9 cellular contexts compared by ENCODE assay signal in genomic region chr17:29618272-29619065, GRCh38. TPM values are rescaled to one million over a fixed set of nuclear protein-coding genes. Genes with fewer than 3 reads are reported as not detected.
DNase-seq lines count a peak whose midpoint lies in the region; ATAC-seq, FAIRE-seq and TF ChIP-seq lines count a peak whose summit lies in the region.
"Had no signal": no experiment of that assay in that cellular context is flagged by ENCODE, and none has a peak within 500 bp of the region (broad histone marks: within the 10 kb centered on the region; RNA-seq: fewer than 3 reads in every experiment).

No MANE protein-coding gene starts in this region.

- peak; percentile 1 for ATAC-seq in HepG2
- ATAC-seq in aorta (ENCODE audit: low FRiP score), result no peak

- intact Hi-C loops in HepG2 (cut with micrococcal nuclease; ENCODE audit: unreplicated experiment) (no loop called here), tibial artery (cut with DNase I; ENCODE audit: low total_unique reads) (no loop called here), aorta (cut with DNase I) (no loop called here)

- H3K27me3 Mint-ChIP-seq in activated naive CD4-positive, alpha-beta T cell treated with anti-CD3 and anti-CD28 coated beads, Interleukin-2, amount 10 ng/mL, durations not matched to agents 7 days and 5 days, result peaks cover 60% of the 10 kb centered on the region
- no peaks in the 10 kb centered on the region for H3K27me3 Mint-ChIP-seq in activated naive CD8-positive, alpha-beta T cell treated with anti-CD3 and anti-CD28 coated beads for 36 hours

- peak overlapping the region; percentile 81 for H3K4me3 Mint-ChIP-seq in activated naive CD4-positive, alpha-beta T cell treated with anti-CD3 and anti-CD28 coated beads, Interleukin-2, amount 10 ng/mL, durations not matched to agents 7 days and 5 days
- peak overlapping the region; percentile 40 for H3K4me3 Mint-ChIP-seq in activated naive CD8-positive, alpha-beta T cell treated with anti-CD3 and anti-CD28 coated beads for 36 hours

- peaks cover 69% of the 10 kb centered on the region for H3K4me1 Mint-ChIP-seq in activated naive CD4-positive, alpha-beta T cell treated with anti-CD3 and anti-CD28 coated beads, Interleukin-2, amount 10 ng/mL, durations not matched to agents 7 days and 5 days
- H3K4me1 Mint-ChIP-seq in activated naive CD8-positive, alpha-beta T cell treated with anti-CD3 and anti-CD28 coated beads for 36 hours, result peaks cover 49% of the 10 kb centered on the region

- TF ChIP-seq POLR2A in HepG2 (IDR thresholded peaks at IDR 0.05; ENCODE audit: insufficient read depth in 1 of 2, low read depth in 2 of 2, low read length in 2 of 2), result no peak

- in situ Hi-C loops in HepG2 (cut with HindIII; ENCODE audit: extremely low pct_ligation_motif_present, low pct_unique_long_range_greater_than_20kb), result loop anchor here (5.0 kb wide), 1 partner anchor 36 kb away; no protein-coding TSS in a partner anchor

- no TSS peak for BruUV-seq in HepG2 (replicated peaks; lab: Mats Ljungman, UMichigan)

- peaks cover 83% of the 10 kb centered on the region for H3K4me1 ChIP-seq in HepG2 (ENCODE audit: insufficient read depth, low read length)
- peaks cover 0 to 95% (median 75%) of the 10 kb centered on the region in 4 donors for H3K4me1 ChIP-seq in tibial artery
- H3K4me1 ChIP-seq in aorta (ENCODE audit: control insufficient read depth in 1 of 2, insufficient read depth in 2 of 2, low read length in 2 of 2), result no peaks in the 10 kb centered on the region

- POLR2A ChIA-PET in HepG2 (lab: Yijun Ruan, JAX), result interaction anchor here (1.0 to 1.4 kb wide), 3 partner anchors 28 to 51 kb away, joined by 3 read pairs; no protein-coding TSS in a partner anchor

- TF ChIP-seq EP300 in HepG2 (IDR thresholded peaks at IDR 0.05; ENCODE audit: low read depth in 2 of 2, low read length in 2 of 2) (no peak), HepG2 (CRISPR knock-in tag; IDR thresholded peaks at IDR 0.05; ENCODE audit: borderline replicate concordance) (no peak)

- no peaks in the 10 kb centered on the region for H3K36me3 Mint-ChIP-seq in activated naive CD4-positive, alpha-beta T cell treated with anti-CD3 and anti-CD28 coated beads, Interleukin-2, amount 10 ng/mL, durations not matched to agents 7 days and 5 days
- no peaks in the 10 kb centered on the region for H3K36me3 Mint-ChIP-seq in activated naive CD8-positive, alpha-beta T cell treated with anti-CD3 and anti-CD28 coated beads for 36 hours

- DNase-seq in activated naive CD4-positive, alpha-beta T cell treated with anti-CD3 and anti-CD28 coated beads, Interleukin-2, amount 10 ng/mL, durations not matched to agents 7 days and 5 days, result no peak
- DNase-seq in activated naive CD4-positive, alpha-beta T cell treated with Interleukin-2 at 50 U/mL for 16 hours, result no peak
- DNase-seq in activated naive CD8-positive, alpha-beta T cell treated with anti-CD3 and anti-CD28 coated beads for 36 hours, result no peak
- DNase-seq in HepG2 (ENCODE audit: low spot score) (no peak), tibial artery (peak in 1 of 2 donors; percentile 61), NCI-H345 treated with DMSO at 0.1 percent for 48 hours (lab: John Stamatoyannopoulos, UW; ENCODE audit: unreplicated experiment) (no peak), NCI-H2196 treated with DMSO at 0.1 percent for 48 hours (lab: John Stamatoyannopoulos, UW; ENCODE audit: unreplicated experiment) (no peak), aorta (no peak)

- H3K9me3 ChIP-seq in HepG2 (ENCODE audit: low read length), result no peaks in the 10 kb centered on the region
- H3K9me3 ChIP-seq in tibial artery, result no peaks in the 10 kb centered on the region
- no peaks in the 10 kb centered on the region for H3K9me3 ChIP-seq in aorta (ENCODE audit: control insufficient read depth, low read length)

- no peak for FAIRE-seq in HepG2 (lab: Jason Lieb, UNC)

- TF ChIP-seq RAD21 in HepG2 (CRISPR knock-in tag; IDR thresholded peaks at IDR 0.05), result no peak

- H3K27ac ChIP-seq in HepG2 (ENCODE audit: extremely low read length, insufficient read depth, low read length), result no peak overlapping the region
- H3K27ac ChIP-seq in tibial artery, result no peak overlapping the region
- no peak overlapping the region for H3K27ac ChIP-seq in aorta (ENCODE audit: low read depth in 1 of 2, low read length in 2 of 2)
- H3K27ac ChIP-seq: SJSA1 had no signal

- H3K4me2 ChIP-seq in HepG2 (ENCODE audit: low read depth, low read length), result peak overlapping the region; percentile 97

- 44% methylated on average over 9 of the region's 22 CpGs for WGBS in HepG2 (ENCODE audit: low lambda C conversion rate)
- WGBS in aorta, 2 donors, result 54 to 55% methylated on average over 22 of the region's 22 CpGs

- CTCF ChIA-PET in activated naive CD4-positive, alpha-beta T cell treated with anti-CD3 and anti-CD28 coated beads, Interleukin-2, amount 10 ng/mL, durations not matched to agents 7 days and 5 days (lab: Charles Lee), result interaction anchor here (0.6 to 6.5 kb wide), 29 partner anchors 10 to 475 kb away, joined by 3 to 47 read pairs (median 8); partner anchors contain the start of genes ABHD15, ANKRD13B, GIT1 and SSH2
- CTCF ChIA-PET in HepG2 (lab: Yijun Ruan, JAX; ENCODE audit: low intra/inter-chr PET ratio, low total read pairs), result interaction anchor here (0.7 to 2.6 kb wide), 3 partner anchors 39 to 161 kb away, joined by 3 to 10 read pairs (median 4); no protein-coding TSS in a partner anchor

- H3K27me3 ChIP-seq in HepG2 (ENCODE audit: control insufficient read depth in 1 of 2, insufficient read depth in 2 of 2, low read length in 2 of 2) (peaks cover 4 to 80% of the 10 kb centered on the region in 2 experiments), tibial artery (peaks cover 0 to 6% of the 10 kb centered on the region in 2 donors), aorta (ENCODE audit: control insufficient read depth in 1 of 2, insufficient read depth in 2 of 2, low read length in 1 of 2) (no peaks in the 10 kb centered on the region)

- TF ChIP-seq CTCF in HepG2 (CRISPR knock-in tag; IDR thresholded peaks at IDR 0.05), result no peak
- TF ChIP-seq CTCF in tibial artery (IDR thresholded peaks at IDR 0.05), result no peak

- no peak overlapping the region for H3K9ac ChIP-seq in HepG2 (ENCODE audit: insufficient read depth, low read depth, low read length)

- H2AFZ ChIP-seq in HepG2 (ENCODE audit: low read length), result no peak overlapping the region

- H3K4me3 ChIP-seq in HepG2 (replicated peaks in 1 of 3; ENCODE audit: insufficient read depth in 1 of 3, low read depth in 2 of 3, low read length in 3 of 3) (peak overlapping the region; percentile 36 to 75 (median 42); a peak in 5 of 6 replicates), tibial artery (peak overlapping the region; percentile 34 to 42), aorta (ENCODE audit: low read length in 2 of 2) (no peak overlapping the region)
- H3K4me3 ChIP-seq: SJSA1 had no signal

- H3K79me2 ChIP-seq in HepG2 (ENCODE audit: insufficient read depth, low read length), result no peaks in the 10 kb centered on the region

- peak overlapping the region; percentile 84 for H3K27ac Mint-ChIP-seq in activated naive CD4-positive, alpha-beta T cell treated with anti-CD3 and anti-CD28 coated beads, Interleukin-2, amount 10 ng/mL, durations not matched to agents 7 days and 5 days
- no peak overlapping the region for H3K27ac Mint-ChIP-seq in activated naive CD8-positive, alpha-beta T cell treated with anti-CD3 and anti-CD28 coated beads for 36 hours

- no peaks in the 10 kb centered on the region for H3K36me3 ChIP-seq in HepG2 (replicated peaks in 1 of 2; ENCODE audit: control insufficient read depth in 1 of 2, insufficient read depth in 2 of 2, low read length in 2 of 2)
- no peaks in the 10 kb centered on the region for H3K36me3 ChIP-seq in tibial artery
- H3K36me3 ChIP-seq in aorta (ENCODE audit: control insufficient read depth in 1 of 2, insufficient read depth in 2 of 2, low read length in 1 of 2), result no peaks in the 10 kb centered on the region
- H3K36me3 ChIP-seq: SJSA1 had no signal

- H3K9me3 Mint-ChIP-seq in activated naive CD4-positive, alpha-beta T cell treated with anti-CD3 and anti-CD28 coated beads, Interleukin-2, amount 10 ng/mL, durations not matched to agents 7 days and 5 days, result no peaks in the 10 kb centered on the region
- H3K9me3 Mint-ChIP-seq in activated naive CD8-positive, alpha-beta T cell treated with anti-CD3 and anti-CD28 coated beads for 36 hours, result no peaks in the 10 kb centered on the region

- H4K20me1 ChIP-seq in HepG2 (ENCODE audit: insufficient read depth, low read length), result no peaks in the 10 kb centered on the region

RNA-seq across cellular contexts. Expression of gene CORO6, which starts 4.2 kb away (rescaled TPM):
- 1 to 10 TPM; 8.9 to 9.4 TPM for total RNA-seq in activated naive CD8-positive, alpha-beta T cell treated with anti-CD3 and anti-CD28 coated beads for 36 hours
- total RNA-seq in HepG2 (2016; rRNA removed; fragmentation: Illumina TruSeq; extraction: Trizol) (0.42 TPM in 1 of 2 replicates, not detected in the other), aorta (10 to 100 TPM in 1 of 2 donors, 1 to 10 TPM in 1; 9.9 to 12.3 TPM)
- 0.10 TPM in 1 of 2 replicates, not detected in the other for total RNA-seq in HepG2 (2016; cell fraction: cytosol; rRNA removed; fragmentation: Illumina TruSeq; extraction: Trizol; ENCODE audit: low read depth)
- 0.15 and 0.39 TPM in 2 replicates for total RNA-seq in HepG2 (2016; cell fraction: insoluble cytoplasmic fraction; rRNA removed; fragmentation: Illumina TruSeq; extraction: Trizol)
- 0.14 TPM in 1 of 2 replicates, not detected in the other for total RNA-seq in HepG2 (2016; cell fraction: membrane; rRNA removed; fragmentation: Illumina TruSeq; extraction: Trizol)
- total RNA-seq in HepG2 (2016; cell fraction: nucleus; rRNA removed; fragmentation: Illumina TruSeq; extraction: Trizol), result 0.38 and 0.71 TPM in 2 replicates
- polyA plus RNA-seq in HepG2 (2011; rRNA removed) (0.82 and 1.2 TPM in 2 replicates), aorta (10 to 100 TPM in 1 of 2 donors, 1 to 10 TPM in 1; 2.9 to 51.6 TPM)
- 0.20 and 0.22 TPM in 2 replicates for polyA plus RNA-seq in HepG2 (2011; cell fraction: cytosol; rRNA removed)
- polyA plus RNA-seq in HepG2 (2011; cell fraction: nucleus; rRNA removed), result 10.2 and 12.8 TPM in 2 replicates
- 0.16 and 0.25 TPM in 2 replicates for polyA plus RNA-seq in HepG2 (2012)
- polyA plus RNA-seq in HepG2 (2016; cell fraction: cytosol; fragmentation: Illumina TruSeq; extraction: Trizol; ENCODE audit: low read depth), result 0.12 TPM in 1 of 2 replicates, not detected in the other
- polyA plus RNA-seq in HepG2 (2016; cell fraction: insoluble cytoplasmic fraction; fragmentation: Illumina TruSeq; extraction: Trizol; ENCODE audit: low read depth), result 0.20 TPM in 1 of 2 replicates, not detected in the other
- polyA plus RNA-seq in HepG2 (2016; cell fraction: membrane; fragmentation: Illumina TruSeq; extraction: Trizol; ENCODE audit: low read depth), result not detected in 2 replicates
- 0.96 and 2.4 TPM in 2 replicates for polyA plus RNA-seq in HepG2 (2016; cell fraction: nucleus; fragmentation: Illumina TruSeq; extraction: Trizol; ENCODE audit: insufficient read depth, low read depth)
- 4.6 TPM in 1 of 2 replicates, not detected in the other for polyA minus RNA-seq in HepG2 (2011; rRNA and poly(A)+ RNA removed; ENCODE audit: low replicate concordance)
- not detected in 2 replicates for polyA minus RNA-seq in HepG2 (2011; cell fraction: cytosol; rRNA and poly(A)+ RNA removed)
- 0.50 and 0.52 TPM in 2 replicates for polyA minus RNA-seq in HepG2 (2011; cell fraction: nucleus; rRNA and poly(A)+ RNA removed)

RNA-seq across cellular contexts. Expression of gene ANKRD13B, which starts 25.5 kb away (rescaled TPM):
- 10 to 100 TPM; 17.9 to 20.8 TPM for total RNA-seq in activated naive CD8-positive, alpha-beta T cell treated with anti-CD3 and anti-CD28 coated beads for 36 hours
- total RNA-seq in HepG2 (2016; rRNA removed; fragmentation: Illumina TruSeq; extraction: Trizol) (1.6 and 1.7 TPM in 2 replicates), aorta (10 to 100 TPM in 1 of 2 donors, 1 to 10 TPM in 1; 5.7 to 19.7 TPM)
- 0.71 and 0.79 TPM in 2 replicates for total RNA-seq in HepG2 (2016; cell fraction: cytosol; rRNA removed; fragmentation: Illumina TruSeq; extraction: Trizol; ENCODE audit: low read depth)
- 0.76 and 1.6 TPM in 2 replicates for total RNA-seq in HepG2 (2016; cell fraction: insoluble cytoplasmic fraction; rRNA removed; fragmentation: Illumina TruSeq; extraction: Trizol)
- total RNA-seq in HepG2 (2016; cell fraction: membrane; rRNA removed; fragmentation: Illumina TruSeq; extraction: Trizol), result 1.5 and 1.9 TPM in 2 replicates
- total RNA-seq in HepG2 (2016; cell fraction: nucleus; rRNA removed; fragmentation: Illumina TruSeq; extraction: Trizol), result 2.0 and 2.4 TPM in 2 replicates
- polyA plus RNA-seq in HepG2 (2011; rRNA removed) (1.8 and 2.2 TPM in 2 replicates), aorta (10 to 100 TPM in 1 of 2 donors, under 1 TPM in 1; 0.88 to 10.1 TPM)
- polyA plus RNA-seq in HepG2 (2011; cell fraction: cytosol; rRNA removed), result 0.83 and 1.4 TPM in 2 replicates
- polyA plus RNA-seq in HepG2 (2011; cell fraction: nucleus; rRNA removed), result 9.9 and 14.7 TPM in 2 replicates
- polyA plus RNA-seq in HepG2 (2012), result 1.2 and 2.1 TPM in 2 replicates
- polyA plus RNA-seq in HepG2 (2016; cell fraction: cytosol; fragmentation: Illumina TruSeq; extraction: Trizol; ENCODE audit: low read depth), result 0.67 and 0.84 TPM in 2 replicates
- 1.7 and 2.2 TPM in 2 replicates for polyA plus RNA-seq in HepG2 (2016; cell fraction: insoluble cytoplasmic fraction; fragmentation: Illumina TruSeq; extraction: Trizol; ENCODE audit: low read depth)
- polyA plus RNA-seq in HepG2 (2016; cell fraction: membrane; fragmentation: Illumina TruSeq; extraction: Trizol; ENCODE audit: low read depth), result 1.7 and 1.9 TPM in 2 replicates
- 6.1 and 8.4 TPM in 2 replicates for polyA plus RNA-seq in HepG2 (2016; cell fraction: nucleus; fragmentation: Illumina TruSeq; extraction: Trizol; ENCODE audit: insufficient read depth, low read depth)
- 3.0 and 21.2 TPM in 2 replicates for polyA minus RNA-seq in HepG2 (2011; rRNA and poly(A)+ RNA removed; ENCODE audit: low replicate concordance)
- polyA minus RNA-seq in HepG2 (2011; cell fraction: cytosol; rRNA and poly(A)+ RNA removed), result 1.5 and 1.8 TPM in 2 replicates
- 0.75 and 1.8 TPM in 2 replicates for polyA minus RNA-seq in HepG2 (2011; cell fraction: nucleus; rRNA and poly(A)+ RNA removed)

RNA-seq across cellular contexts. Expression of gene GIT1, which starts 29.0 kb away (rescaled TPM):
- total RNA-seq in activated naive CD8-positive, alpha-beta T cell treated with anti-CD3 and anti-CD28 coated beads for 36 hours, result 10 to 100 TPM; 63.5 to 63.7 TPM
- total RNA-seq in HepG2 (2016; rRNA removed; fragmentation: Illumina TruSeq; extraction: Trizol) (12.9 and 14.2 TPM in 2 replicates), aorta (10 to 100 TPM; 38.5 to 47.0 TPM)
- total RNA-seq in HepG2 (2016; cell fraction: cytosol; rRNA removed; fragmentation: Illumina TruSeq; extraction: Trizol; ENCODE audit: low read depth), result 6.7 and 9.1 TPM in 2 replicates
- total RNA-seq in HepG2 (2016; cell fraction: insoluble cytoplasmic fraction; rRNA removed; fragmentation: Illumina TruSeq; extraction: Trizol), result 11.3 and 13.5 TPM in 2 replicates
- 23.5 and 27.1 TPM in 2 replicates for total RNA-seq in HepG2 (2016; cell fraction: membrane; rRNA removed; fragmentation: Illumina TruSeq; extraction: Trizol)
- 11.7 and 17.3 TPM in 2 replicates for total RNA-seq in HepG2 (2016; cell fraction: nucleus; rRNA removed; fragmentation: Illumina TruSeq; extraction: Trizol)
- polyA plus RNA-seq in HepG2 (2011; rRNA removed) (30.8 and 31.5 TPM in 2 replicates), aorta (10 to 100 TPM in 1 of 2 donors, 1 to 10 TPM in 1; 8.1 to 27.6 TPM)
- polyA plus RNA-seq in HepG2 (2011; cell fraction: cytosol; rRNA removed), result 17.1 and 24.2 TPM in 2 replicates
- 56.8 and 69.2 TPM in 2 replicates for polyA plus RNA-seq in HepG2 (2011; cell fraction: nucleus; rRNA removed)
- polyA plus RNA-seq in HepG2 (2012), result 15.9 and 22.4 TPM in 2 replicates
- polyA plus RNA-seq in HepG2 (2016; cell fraction: cytosol; fragmentation: Illumina TruSeq; extraction: Trizol; ENCODE audit: low read depth), result 12.0 and 13.0 TPM in 2 replicates
- 17.0 and 22.9 TPM in 2 replicates for polyA plus RNA-seq in HepG2 (2016; cell fraction: insoluble cytoplasmic fraction; fragmentation: Illumina TruSeq; extraction: Trizol; ENCODE audit: low read depth)
- polyA plus RNA-seq in HepG2 (2016; cell fraction: membrane; fragmentation: Illumina TruSeq; extraction: Trizol; ENCODE audit: low read depth), result 26.3 and 34.9 TPM in 2 replicates
- 31.9 and 33.9 TPM in 2 replicates for polyA plus RNA-seq in HepG2 (2016; cell fraction: nucleus; fragmentation: Illumina TruSeq; extraction: Trizol; ENCODE audit: insufficient read depth, low read depth)
- 51.4 and 110 TPM in 2 replicates for polyA minus RNA-seq in HepG2 (2011; rRNA and poly(A)+ RNA removed; ENCODE audit: low replicate concordance)
- polyA minus RNA-seq in HepG2 (2011; cell fraction: cytosol; rRNA and poly(A)+ RNA removed), result 17.5 and 20.2 TPM in 2 replicates
- 22.8 and 25.5 TPM in 2 replicates for polyA minus RNA-seq in HepG2 (2011; cell fraction: nucleus; rRNA and poly(A)+ RNA removed)

RNA-seq across cellular contexts. Expression of gene TP53I13, which starts 50.0 kb away (rescaled TPM):
- 10 to 100 TPM; 31.2 to 35.3 TPM for total RNA-seq in activated naive CD8-positive, alpha-beta T cell treated with anti-CD3 and anti-CD28 coated beads for 36 hours
- total RNA-seq in HepG2 (2016; rRNA removed; fragmentation: Illumina TruSeq; extraction: Trizol) (9.9 and 25.7 TPM in 2 replicates), aorta (10 to 100 TPM; 31.7 to 34.4 TPM)
- 17.6 and 23.7 TPM in 2 replicates for total RNA-seq in HepG2 (2016; cell fraction: cytosol; rRNA removed; fragmentation: Illumina TruSeq; extraction: Trizol; ENCODE audit: low read depth)
- total RNA-seq in HepG2 (2016; cell fraction: insoluble cytoplasmic fraction; rRNA removed; fragmentation: Illumina TruSeq; extraction: Trizol), result 9.5 and 27.0 TPM in 2 replicates
- total RNA-seq in HepG2 (2016; cell fraction: membrane; rRNA removed; fragmentation: Illumina TruSeq; extraction: Trizol), result 15.6 and 16.0 TPM in 2 replicates
- 23.1 and 26.1 TPM in 2 replicates for total RNA-seq in HepG2 (2016; cell fraction: nucleus; rRNA removed; fragmentation: Illumina TruSeq; extraction: Trizol)
- polyA plus RNA-seq in HepG2 (2011; rRNA removed) (16.9 and 29.2 TPM in 2 replicates), aorta (100 to 1,000 TPM in 1 of 2 donors, 10 to 100 TPM in 1; 18.4 to 122 TPM)
- 15.5 and 31.8 TPM in 2 replicates for polyA plus RNA-seq in HepG2 (2011; cell fraction: cytosol; rRNA removed)
- 136 and 174 TPM in 2 replicates for polyA plus RNA-seq in HepG2 (2011; cell fraction: nucleus; rRNA removed)
- polyA plus RNA-seq in HepG2 (2012), result 12.7 and 18.1 TPM in 2 replicates
- 9.2 and 10.2 TPM in 2 replicates for polyA plus RNA-seq in HepG2 (2016; cell fraction: cytosol; fragmentation: Illumina TruSeq; extraction: Trizol; ENCODE audit: low read depth)
- polyA plus RNA-seq in HepG2 (2016; cell fraction: insoluble cytoplasmic fraction; fragmentation: Illumina TruSeq; extraction: Trizol; ENCODE audit: low read depth), result 8.5 and 9.5 TPM in 2 replicates
- polyA plus RNA-seq in HepG2 (2016; cell fraction: membrane; fragmentation: Illumina TruSeq; extraction: Trizol; ENCODE audit: low read depth), result 10.4 and 10.9 TPM in 2 replicates
- 51.8 and 59.8 TPM in 2 replicates for polyA plus RNA-seq in HepG2 (2016; cell fraction: nucleus; fragmentation: Illumina TruSeq; extraction: Trizol; ENCODE audit: insufficient read depth, low read depth)
- 25.1 and 43.5 TPM in 2 replicates for polyA minus RNA-seq in HepG2 (2011; rRNA and poly(A)+ RNA removed; ENCODE audit: low replicate concordance)
- polyA minus RNA-seq in HepG2 (2011; cell fraction: cytosol; rRNA and poly(A)+ RNA removed), result 18.8 and 20.0 TPM in 2 replicates
- 16.1 and 22.5 TPM in 2 replicates for polyA minus RNA-seq in HepG2 (2011; cell fraction: nucleus; rRNA and poly(A)+ RNA removed)

RNA-seq across cellular contexts. Expression of gene ABHD15, which starts 51.6 kb away (rescaled TPM):
- total RNA-seq in activated naive CD8-positive, alpha-beta T cell treated with anti-CD3 and anti-CD28 coated beads for 36 hours, result 1 to 10 TPM; 8.6 to 8.8 TPM
- total RNA-seq in HepG2 (2016; rRNA removed; fragmentation: Illumina TruSeq; extraction: Trizol) (4.8 and 7.7 TPM in 2 replicates), aorta (1 to 10 TPM; 6.2 to 9.8 TPM)
- 0.44 and 0.91 TPM in 2 replicates for total RNA-seq in HepG2 (2016; cell fraction: cytosol; rRNA removed; fragmentation: Illumina TruSeq; extraction: Trizol; ENCODE audit: low read depth)
- total RNA-seq in HepG2 (2016; cell fraction: insoluble cytoplasmic fraction; rRNA removed; fragmentation: Illumina TruSeq; extraction: Trizol), result 5.0 and 7.3 TPM in 2 replicates
- 3.2 and 3.6 TPM in 2 replicates for total RNA-seq in HepG2 (2016; cell fraction: membrane; rRNA removed; fragmentation: Illumina TruSeq; extraction: Trizol)
- total RNA-seq in HepG2 (2016; cell fraction: nucleus; rRNA removed; fragmentation: Illumina TruSeq; extraction: Trizol), result 6.6 and 6.7 TPM in 2 replicates
- polyA plus RNA-seq in HepG2 (2011; rRNA removed) (2.4 and 2.9 TPM in 2 replicates), aorta (1 to 10 TPM; 2.8 to 3.0 TPM)
- polyA plus RNA-seq in HepG2 (2011; cell fraction: cytosol; rRNA removed), result 2.6 and 2.7 TPM in 2 replicates
- 2.3 and 2.7 TPM in 2 replicates for polyA plus RNA-seq in HepG2 (2011; cell fraction: nucleus; rRNA removed)
- polyA plus RNA-seq in HepG2 (2012), result 2.3 and 2.8 TPM in 2 replicates
- polyA plus RNA-seq in HepG2 (2016; cell fraction: cytosol; fragmentation: Illumina TruSeq; extraction: Trizol; ENCODE audit: low read depth), result 0.60 and 0.61 TPM in 2 replicates
- polyA plus RNA-seq in HepG2 (2016; cell fraction: insoluble cytoplasmic fraction; fragmentation: Illumina TruSeq; extraction: Trizol; ENCODE audit: low read depth), result 4.7 and 5.2 TPM in 2 replicates
- polyA plus RNA-seq in HepG2 (2016; cell fraction: membrane; fragmentation: Illumina TruSeq; extraction: Trizol; ENCODE audit: low read depth), result 1.9 and 2.1 TPM in 2 replicates
- 8.6 and 9.0 TPM in 2 replicates for polyA plus RNA-seq in HepG2 (2016; cell fraction: nucleus; fragmentation: Illumina TruSeq; extraction: Trizol; ENCODE audit: insufficient read depth, low read depth)
- 9.2 and 15.6 TPM in 2 replicates for polyA minus RNA-seq in HepG2 (2011; rRNA and poly(A)+ RNA removed; ENCODE audit: low replicate concordance)
- 2.6 and 3.4 TPM in 2 replicates for polyA minus RNA-seq in HepG2 (2011; cell fraction: cytosol; rRNA and poly(A)+ RNA removed)
- 3.6 and 5.5 TPM in 2 replicates for polyA minus RNA-seq in HepG2 (2011; cell fraction: nucleus; rRNA and poly(A)+ RNA removed)

Comparison
In these comparisons a context has a peak if more than half of its experiments do, and no peak if none do; other contexts are left out.
1. H3K4me3 ChIP-seq: peak in HepG2 (3 of 3) and tibial artery (2 of 2); none in aorta (0 of 2).